ENCODE assay signal across 9 cellular contexts in genomic region chr9:21392270-21392669, GRCh38. TPM values are rescaled to one million over a fixed set of nuclear protein-coding genes. Genes with fewer than 3 reads are reported as not detected.
DNase-seq lines count a peak whose midpoint lies in the region; ATAC-seq lines count a peak whose summit lies in the region.
"Had no signal": no experiment of that assay in that cellular context is flagged by ENCODE, and none has a peak within 500 bp of the region (broad histone marks: within the 10 kb centered on the region; RNA-seq: fewer than 3 reads in every experiment).

No MANE protein-coding gene starts in this region.

- H3K9me3 Mint-ChIP-seq in CD4-positive, alpha-beta memory T cell: no peaks in the 10 kb centered on the region
- peaks cover 0 to 3% (median 0%) of the 10 kb centered on the region in 7 donors for H3K9me3 Mint-ChIP-seq in naive B cell
- H3K9me3 Mint-ChIP-seq in activated naive CD8-positive, alpha-beta T cell treated with anti-CD3 and anti-CD28 coated beads for 36 hours: no peaks in the 10 kb centered on the region
- H3K9me3 Mint-ChIP-seq: stimulated activated naive CD8-positive, alpha-beta T cell treated with anti-CD3 and anti-CD28 coated beads, Interleukin-15, Interleukin-2, amounts not matched to agents 100 ng/mL and 50 ng/mL, for 24 hours had no signal

- peak; percentile 92 for ATAC-seq in GM18909 (IDR thresholded peaks at IDR 0.05; ENCODE audit: poor library complexity, unreplicated experiment)
- peak; percentile 74 for ATAC-seq in HG03095 (IDR thresholded peaks at IDR 0.05; ENCODE audit: unreplicated experiment)
- peak; percentile 83 for ATAC-seq in T-helper 17 cell
- peak; percentile 78 to 90 for ATAC-seq in naive B cell (ENCODE audit: low read depth in 2 of 2)

- POLR2A ChIA-PET in CD4-positive, alpha-beta memory T cell (lab: Charles Lee; ENCODE audit: partially characterized antibody): no interaction called here

- CTCF ChIA-PET in CD4-positive, alpha-beta memory T cell (lab: Charles Lee; ENCODE audit: partially characterized antibody): interaction anchor here (1.1 to 6.8 kb wide), 5 partner anchors 53 to 238 kb away, joined by 3 to 227 read pairs (median 5); no protein-coding TSS in a partner anchor

- no peaks in the 10 kb centered on the region for H3K9me3 ChIP-seq in CD4-positive, alpha-beta memory T cell (ENCODE audit: control insufficient read depth in 1 of 2, low read length in 2 of 2)
- no peaks in the 10 kb centered on the region for H3K9me3 ChIP-seq in T-helper 17 cell (ENCODE audit: control insufficient read depth, low read length, poor library complexity, severe bottlenecking)

- no peak overlapping the region for H3K27ac ChIP-seq in CD4-positive, alpha-beta memory T cell (ENCODE audit: low read depth, low read length)

- H3K4me3 ChIP-seq in CD4-positive, alpha-beta memory T cell (ENCODE audit: low read length in 2 of 2): no peak overlapping the region

- H3K27me3 Mint-ChIP-seq in CD4-positive, alpha-beta memory T cell: peaks cover 32 to 40% of the 10 kb centered on the region in 2 donors
- H3K27me3 Mint-ChIP-seq in T-helper 17 cell: peaks cover 78% of the 10 kb centered on the region
- peaks cover 70 to 86% (median 80%) of the 10 kb centered on the region in 3 donors for H3K27me3 Mint-ChIP-seq in naive B cell
- H3K27me3 Mint-ChIP-seq in activated naive CD8-positive, alpha-beta T cell treated with anti-CD3 and anti-CD28 coated beads for 36 hours: peaks cover 62% of the 10 kb centered on the region

- DNase-seq in CD4-positive, alpha-beta memory T cell: peak in 3 of 5 donors; percentile 9 to 40 (median 12)
- DNase-seq in T-helper 17 cell (no peak), naive B cell (no peak), cerebellar nuclear complex (lab: John Stamatoyannopoulos, UW) (no peak), NCI-H187 (lab: John Stamatoyannopoulos, UW) (no peak)
- no peak for DNase-seq in activated naive CD8-positive, alpha-beta T cell treated with anti-CD3 and anti-CD28 coated beads for 36 hours

- no peak overlapping the region for H3K4me3 Mint-ChIP-seq in CD4-positive, alpha-beta memory T cell
- H3K4me3 Mint-ChIP-seq in T-helper 17 cell (no peak overlapping the region), naive B cell (no peak overlapping the region)
- no peak overlapping the region for H3K4me3 Mint-ChIP-seq in activated naive CD8-positive, alpha-beta T cell treated with anti-CD3 and anti-CD28 coated beads for 36 hours
- H3K4me3 Mint-ChIP-seq: stimulated activated naive CD8-positive, alpha-beta T cell treated with anti-CD3 and anti-CD28 coated beads, Interleukin-15, Interleukin-2, amounts not matched to agents 100 ng/mL and 50 ng/mL, for 24 hours had no signal

- intact Hi-C loops in CD4-positive, alpha-beta memory T cell (cut with micrococcal nuclease): no loop called here

- peaks cover 4% of the 10 kb centered on the region for H3K4me1 ChIP-seq in CD4-positive, alpha-beta memory T cell (ENCODE audit: insufficient read depth, low read length)

- peaks cover 5 to 13% (median 8%) of the 10 kb centered on the region in 4 donors for H3K4me1 Mint-ChIP-seq in CD4-positive, alpha-beta memory T cell
- H3K4me1 Mint-ChIP-seq in T-helper 17 cell: peaks cover 6% of the 10 kb centered on the region
- H3K4me1 Mint-ChIP-seq in naive B cell: peaks cover 10 to 13% (median 12%) of the 10 kb centered on the region in 3 donors
- H3K4me1 Mint-ChIP-seq in activated naive CD8-positive, alpha-beta T cell treated with anti-CD3 and anti-CD28 coated beads for 36 hours: peaks cover 8% of the 10 kb centered on the region

- H3K36me3 Mint-ChIP-seq in CD4-positive, alpha-beta memory T cell: no peaks in the 10 kb centered on the region
- H3K36me3 Mint-ChIP-seq in T-helper 17 cell (ENCODE audit: low read depth) (peaks cover 5% of the 10 kb centered on the region), naive B cell (no peaks in the 10 kb centered on the region)
- no peaks in the 10 kb centered on the region for H3K36me3 Mint-ChIP-seq in activated naive CD8-positive, alpha-beta T cell treated with anti-CD3 and anti-CD28 coated beads for 36 hours

- H3K27me3 ChIP-seq in CD4-positive, alpha-beta memory T cell (ENCODE audit: insufficient read depth, low read length): peaks cover 20% of the 10 kb centered on the region

- H3K36me3 ChIP-seq in CD4-positive, alpha-beta memory T cell (ENCODE audit: insufficient read depth, low read length): no peaks in the 10 kb centered on the region

- H3K27ac Mint-ChIP-seq in CD4-positive, alpha-beta memory T cell: no peak overlapping the region
- H3K27ac Mint-ChIP-seq in T-helper 17 cell (no peak overlapping the region), naive B cell (no peak overlapping the region)
- no peak overlapping the region for H3K27ac Mint-ChIP-seq in activated naive CD8-positive, alpha-beta T cell treated with anti-CD3 and anti-CD28 coated beads for 36 hours
- H3K27ac Mint-ChIP-seq: stimulated activated naive CD8-positive, alpha-beta T cell treated with anti-CD3 and anti-CD28 coated beads, Interleukin-15, Interleukin-2, amounts not matched to agents 100 ng/mL and 50 ng/mL, for 24 hours had no signal

RNA-seq across cellular contexts. Expression of gene IFNA2, which starts 7.1 kb away (rescaled TPM):
- not detected for total RNA-seq in CD4-positive, alpha-beta memory T cell
- not detected for polyA plus RNA-seq in CD4-positive, alpha-beta memory T cell
- total RNA-seq in T-helper 17 cell: not detected
- polyA plus RNA-seq in naive B cell (ENCODE audit: low read depth in 6 of 6): not detected
- total RNA-seq in activated naive CD8-positive, alpha-beta T cell treated with anti-CD3 and anti-CD28 coated beads for 36 hours: not detected

RNA-seq across cellular contexts. Expression of gene IFNA8, which starts 16.6 kb away (rescaled TPM):
- not detected for total RNA-seq in CD4-positive, alpha-beta memory T cell
- polyA plus RNA-seq in CD4-positive, alpha-beta memory T cell: not detected
- total RNA-seq in T-helper 17 cell: not detected
- not detected for polyA plus RNA-seq in naive B cell (ENCODE audit: low read depth in 6 of 6)
- not detected for total RNA-seq in activated naive CD8-positive, alpha-beta T cell treated with anti-CD3 and anti-CD28 coated beads for 36 hours

RNA-seq across cellular contexts. Expression of gene IFNA13, which starts 24.4 kb away (rescaled TPM):
- not detected for total RNA-seq in CD4-positive, alpha-beta memory T cell
- not detected for polyA plus RNA-seq in CD4-positive, alpha-beta memory T cell
- not detected for total RNA-seq in T-helper 17 cell
- polyA plus RNA-seq in naive B cell (ENCODE audit: low read depth in 6 of 6): not detected
- total RNA-seq in activated naive CD8-positive, alpha-beta T cell treated with anti-CD3 and anti-CD28 coated beads for 36 hours: not detected

RNA-seq across cellular contexts. Expression of gene IFNA6, which starts 41.6 kb away (rescaled TPM):
- not detected for total RNA-seq in CD4-positive, alpha-beta memory T cell
- not detected for polyA plus RNA-seq in CD4-positive, alpha-beta memory T cell
- not detected for total RNA-seq in T-helper 17 cell
- not detected for polyA plus RNA-seq in naive B cell (ENCODE audit: low read depth in 6 of 6)
- not detected for total RNA-seq in activated naive CD8-positive, alpha-beta T cell treated with anti-CD3 and anti-CD28 coated beads for 36 hours

RNA-seq across cellular contexts. Expression of gene IFNA1, which starts 48.0 kb away (rescaled TPM):
- total RNA-seq in CD4-positive, alpha-beta memory T cell: not detected
- not detected for polyA plus RNA-seq in CD4-positive, alpha-beta memory T cell
- not detected for total RNA-seq in T-helper 17 cell
- not detected for polyA plus RNA-seq in naive B cell (ENCODE audit: low read depth in 6 of 6)
- total RNA-seq in activated naive CD8-positive, alpha-beta T cell treated with anti-CD3 and anti-CD28 coated beads for 36 hours: not detected

Comparison
In these comparisons a context has a peak if more than half of its experiments do, and no peak if none do; other contexts are left out.
1. DNase-seq: peak in CD4-positive, alpha-beta memory T cell (3 of 5); none in T-helper 17 cell (0 of 3), naive B cell (single experiment), cerebellar nuclear complex (0 of 2), NCI-H187 (0 of 2) and activated naive CD8-positive, alpha-beta T cell treated with anti-CD3 and anti-CD28 coated beads for 36 hours (single experiment).
2. Peak in every context shown above with its lines, with median percentiles within 50 percentile points of each other: ATAC-seq.